9 cellular contexts compared by ENCODE assay signal in genomic region chr12:27246141-27246540, GRCh38. TPM values are rescaled to one million over a fixed set of nuclear protein-coding genes. Genes with fewer than 3 reads are reported as not detected.
DNase-seq lines count a peak whose midpoint lies in the region; ATAC-seq and TF ChIP-seq lines count a peak whose summit lies in the region.
"Had no signal": no experiment of that assay in that cellular context is flagged by ENCODE, and none has a peak within 500 bp of the region (broad histone marks: within the 10 kb centered on the region; RNA-seq: fewer than 3 reads in every experiment).

No MANE protein-coding gene starts in this region.

- ATAC-seq in DND-41 (ENCODE audit: insufficient read depth, low read depth) (no peak), GM18511 (IDR thresholded peaks at IDR 0.05; ENCODE audit: unreplicated experiment) (no peak)

- H3K9me2 ChIP-seq in Karpas-422 (replicated peaks; ENCODE audit: insufficient read depth, low read length): no peaks in the 10 kb centered on the region

- 80 to 88% methylated on average over 1 to 2 of the region's 2 CpGs for WGBS in endodermal cell (ENCODE audit: insufficient coverage in 1 of 2, insufficient read length in 1 of 2), 2 experiments

- H3K36me3 ChIP-seq in DND-41 (ENCODE audit: insufficient read depth, low read length) (no peaks in the 10 kb centered on the region), KMS-11 (ENCODE audit: insufficient read depth) (no peaks in the 10 kb centered on the region), endodermal cell (ENCODE audit: control insufficient read depth, insufficient read depth, low read length) (no peaks in the 10 kb centered on the region), parathyroid adenoma (ENCODE audit: control insufficient read depth, insufficient read depth, low read length) (no peaks in the 10 kb centered on the region), Karpas-422 (ENCODE audit: insufficient read depth, low read length) (no peaks in the 10 kb centered on the region)

- H3K4me2 ChIP-seq in DND-41 (ENCODE audit: insufficient read depth, low read length) (peak overlapping the region; percentile 89; the same call in 1 of the 2 replicates), KMS-11 (peak overlapping the region; percentile 84), parathyroid adenoma (ENCODE audit: low read length) (peak overlapping the region; percentile 99), Karpas-422 (ENCODE audit: low read depth, low read length, poor library complexity, severe bottlenecking) (no peak overlapping the region)

- H3K27ac Mint-ChIP-seq in endodermal cell: peak overlapping the region; percentile 41

- TF ChIP-seq CTCF in DND-41 (IDR thresholded peaks at IDR 0.05; ENCODE audit: borderline replicate concordance, extremely low read depth, low read length, poor library complexity, severe bottlenecking): no peak
- no peak for TF ChIP-seq CTCF in KMS-11 (conservative IDR thresholded peaks at IDR 0.05; ENCODE audit: low read depth, low read length)
- no peak for TF ChIP-seq CTCF in endodermal cell (conservative IDR thresholded peaks at IDR 0.05)
- no peak for TF ChIP-seq CTCF in parathyroid adenoma (IDR thresholded peaks at IDR 0.05)

- H4K20me1 ChIP-seq in DND-41 (ENCODE audit: insufficient read depth, low read length) (no peaks in the 10 kb centered on the region), KMS-11 (ENCODE audit: insufficient read depth) (no peaks in the 10 kb centered on the region), Karpas-422 (ENCODE audit: insufficient read depth, low read depth, low read length) (no peaks in the 10 kb centered on the region)

- H3K4me1 Mint-ChIP-seq in endodermal cell: peaks cover 23% of the 10 kb centered on the region

- H3K36me3 Mint-ChIP-seq in endodermal cell (ENCODE audit: low read depth): peaks cover 3% of the 10 kb centered on the region

- H3K9me3 ChIP-seq in DND-41 (ENCODE audit: insufficient read depth, low read length, severe bottlenecking): no peaks in the 10 kb centered on the region
- peaks cover 6% of the 10 kb centered on the region for H3K9me3 ChIP-seq in endodermal cell (ENCODE audit: control insufficient read depth, low read length)
- H3K9me3 ChIP-seq in parathyroid adenoma (ENCODE audit: control insufficient read depth, low read length): no peaks in the 10 kb centered on the region
- no peaks in the 10 kb centered on the region for H3K9me3 ChIP-seq in Karpas-422 (ENCODE audit: low read length)

- no peak overlapping the region for H3K9ac ChIP-seq in DND-41 (ENCODE audit: low read depth, low read length)
- no peak overlapping the region for H3K9ac ChIP-seq in KMS-11
- H3K9ac ChIP-seq in endodermal cell (ENCODE audit: extremely low read depth, low read length, poor library complexity, severe bottlenecking): peak overlapping the region; percentile 3
- no peak overlapping the region for H3K9ac ChIP-seq in parathyroid adenoma
- no peak overlapping the region for H3K9ac ChIP-seq in Karpas-422 (ENCODE audit: low read length)

- H3K4me3 Mint-ChIP-seq in endodermal cell: peak overlapping the region; percentile 94

- H3K4me1 ChIP-seq in DND-41 (ENCODE audit: insufficient read depth, low read length): peaks cover 26% of the 10 kb centered on the region
- H3K4me1 ChIP-seq in KMS-11 (ENCODE audit: low read depth, poor library complexity, severe bottlenecking): peaks cover 36% of the 10 kb centered on the region
- peaks cover 3% of the 10 kb centered on the region for H3K4me1 ChIP-seq in endodermal cell (ENCODE audit: control insufficient read depth, insufficient read depth, low read length)
- H3K4me1 ChIP-seq in parathyroid adenoma: peaks cover 9% of the 10 kb centered on the region
- peaks cover 12% of the 10 kb centered on the region for H3K4me1 ChIP-seq in Karpas-422 (ENCODE audit: low read length)

- H2AFZ ChIP-seq in DND-41 (ENCODE audit: low read depth, low read length) (no peak overlapping the region), KMS-11 (ENCODE audit: low read depth) (no peak overlapping the region), parathyroid adenoma (no peak overlapping the region), Karpas-422 (ENCODE audit: low read length) (no peak overlapping the region)

- no peak overlapping the region for H3K4me3 ChIP-seq in DND-41 (ENCODE audit: low read depth in 1 of 2, low read length in 2 of 2)
- H3K4me3 ChIP-seq in KMS-11 (IDR thresholded peaks at IDR 0.05; ENCODE audit: insufficient read depth, low read depth, low read length): no peak overlapping the region
- H3K4me3 ChIP-seq in endodermal cell (ENCODE audit: low read length): peak overlapping the region; percentile 97
- H3K4me3 ChIP-seq in parathyroid adenoma (ENCODE audit: low read depth, low read length): peak overlapping the region; percentile 96
- no peak overlapping the region for H3K4me3 ChIP-seq in Karpas-422 (ENCODE audit: low read length)

- H3K27ac ChIP-seq in DND-41 (ENCODE audit: low read length): no peak overlapping the region
- no peak overlapping the region for H3K27ac ChIP-seq in KMS-11
- H3K27ac ChIP-seq in endodermal cell (ENCODE audit: low read depth, low read length): no peak overlapping the region
- H3K27ac ChIP-seq in parathyroid adenoma: no peak overlapping the region
- H3K27ac ChIP-seq in Karpas-422 (ENCODE audit: low read length): no peak overlapping the region

- H3K79me2 ChIP-seq in DND-41 (ENCODE audit: insufficient read depth, low read length) (peaks cover 5% of the 10 kb centered on the region; the same call in 1 of the 2 replicates), KMS-11 (ENCODE audit: insufficient read depth, low read depth) (peaks cover 48% of the 10 kb centered on the region), parathyroid adenoma (peaks cover 31% of the 10 kb centered on the region), Karpas-422 (ENCODE audit: low read length) (no peaks in the 10 kb centered on the region)

- DNase-seq in DND-41 (no peak), endodermal cell (no peak), Karpas-422 (no peak), SHP77 (lab: John Stamatoyannopoulos, UW) (no peak), GM19240 (ENCODE audit: insufficient read length, low spot score) (no peak)
- DNase-seq: stimulated activated CD4-positive, alpha-beta T cell treated with anti-CD3 and anti-CD28 coated beads, Interleukin-15, amount 100 ng/mL, for 24 hours had no signal

- H3K27me3 ChIP-seq in DND-41 (ENCODE audit: insufficient read depth, low read length, poor library complexity): no peaks in the 10 kb centered on the region
- no peaks in the 10 kb centered on the region for H3K27me3 ChIP-seq in KMS-11 (ENCODE audit: insufficient read depth, low read depth)
- H3K27me3 ChIP-seq in endodermal cell (ENCODE audit: control insufficient read depth, insufficient read depth, low read length, poor library complexity, severe bottlenecking): no peaks in the 10 kb centered on the region
- H3K27me3 ChIP-seq in parathyroid adenoma (ENCODE audit: control insufficient read depth, insufficient read depth, low read length): no peaks in the 10 kb centered on the region
- H3K27me3 ChIP-seq in Karpas-422 (ENCODE audit: low read length): no peaks in the 10 kb centered on the region

- no peaks in the 10 kb centered on the region for H3K27me3 Mint-ChIP-seq in endodermal cell (ENCODE audit: insufficient read depth)

- H3K9me3 Mint-ChIP-seq in endodermal cell: peaks cover 7% of the 10 kb centered on the region

RNA-seq across cellular contexts. Expression of gene STK38L, which starts 2.1 kb away (rescaled TPM):
- 10 to 100 TPM; 33.2 to 78.3 TPM for total RNA-seq in endodermal cell
- polyA plus RNA-seq in endodermal cell (2013, experiment 1 of 2): 30.1 TPM
- 28.9 TPM for polyA plus RNA-seq in endodermal cell (2013, experiment 2 of 2)
- total RNA-seq in Karpas-422 (2014; rRNA removed; shearing (Covaris generic); ENCODE audit: low replicate concordance): 3.4 and 5.1 TPM in 2 replicates

Comparison
In these comparisons a context has a peak if more than half of its experiments do, and no peak if none do; other contexts are left out.
1. H3K4me3 ChIP-seq: peak in endodermal cell (single experiment) and parathyroid adenoma (single experiment); none in DND-41 (0 of 2), KMS-11 (single experiment) and Karpas-422 (single experiment).